In the genomic region with DNA sequence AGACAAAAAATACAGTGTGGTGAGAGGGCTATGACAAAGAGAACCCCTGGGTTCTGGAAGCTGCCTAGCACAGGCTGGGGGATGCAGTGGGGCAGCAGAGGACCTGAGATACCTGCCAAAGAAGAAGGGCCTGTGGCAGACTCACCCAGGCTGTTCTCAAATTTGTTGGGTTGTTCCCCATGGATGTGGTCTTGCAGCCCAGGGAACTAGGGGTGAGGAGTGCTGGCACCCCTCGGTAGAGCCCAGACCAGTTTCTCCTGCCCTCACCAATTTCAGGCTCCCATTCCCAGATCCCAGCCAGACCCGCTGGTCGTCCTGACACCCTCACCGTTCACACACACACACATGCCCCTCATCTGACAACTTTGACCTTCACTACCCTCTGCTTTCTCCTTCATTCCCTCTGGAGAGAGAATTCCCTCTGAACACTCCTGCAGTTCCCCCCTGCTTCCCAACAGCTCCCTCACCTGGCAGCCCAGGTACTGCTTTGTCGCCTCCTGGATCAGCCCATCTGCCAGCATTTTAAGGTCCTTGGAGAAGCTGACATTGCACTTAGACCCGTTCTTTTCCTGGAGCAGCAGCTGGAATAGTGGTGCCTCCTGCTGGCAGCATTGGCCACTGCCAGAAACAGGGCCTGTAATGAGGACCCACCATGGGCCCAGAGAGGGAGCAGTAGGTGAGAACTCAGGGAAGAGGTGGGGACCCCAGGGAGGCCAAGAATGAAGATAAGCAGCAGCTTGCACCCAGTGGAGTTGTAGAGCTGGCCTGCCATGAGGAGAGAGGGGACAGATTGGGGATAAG, we compare ENCODE assay signal across 1 cellular context.
TF ChIP-seq lines count a peak whose summit lies in the region.

No MANE protein-coding gene starts in this region.

TF ChIP-seq in HepG2, 621 proteins besides CTCF, POLR2A, EP300 and RAD21 (continued from another document and continues in another):
- TF ChIP-seq NCOA2 (CRISPR knock-in tag; IDR thresholded peaks at IDR 0.05) = 0 out of 2 replicates have a peak, but pooled peaks have one; percentile 12
- no peak for TF ChIP-seq ZNF383 (CRISPR knock-in tag; IDR thresholded peaks at IDR 0.05; ENCODE audit: borderline replicate concordance)
- TF ChIP-seq ZNF629 (CRISPR knock-in tag; conservative IDR thresholded peaks at IDR 0.05) = peak; percentile 61
- TF ChIP-seq, protein P1, sequence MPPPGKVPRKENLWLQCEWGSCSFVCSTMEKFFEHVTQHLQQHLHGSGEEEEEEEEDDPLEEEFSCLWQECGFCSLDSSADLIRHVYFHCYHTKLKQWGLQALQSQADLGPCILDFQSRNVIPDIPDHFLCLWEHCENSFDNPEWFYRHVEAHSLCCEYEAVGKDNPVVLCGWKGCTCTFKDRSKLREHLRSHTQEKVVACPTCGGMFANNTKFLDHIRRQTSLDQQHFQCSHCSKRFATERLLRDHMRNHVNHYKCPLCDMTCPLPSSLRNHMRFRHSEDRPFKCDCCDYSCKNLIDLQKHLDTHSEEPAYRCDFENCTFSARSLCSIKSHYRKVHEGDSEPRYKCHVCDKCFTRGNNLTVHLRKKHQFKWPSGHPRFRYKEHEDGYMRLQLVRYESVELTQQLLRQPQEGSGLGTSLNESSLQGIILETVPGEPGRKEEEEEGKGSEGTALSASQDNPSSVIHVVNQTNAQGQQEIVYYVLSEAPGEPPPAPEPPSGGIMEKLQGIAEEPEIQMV (CRISPR knock-in tag; IDR thresholded peaks at IDR 0.05; ENCODE audit: low read depth) = peak; percentile 45; the same call in 1 of the 2 replicates
- TF ChIP-seq, protein P2, sequence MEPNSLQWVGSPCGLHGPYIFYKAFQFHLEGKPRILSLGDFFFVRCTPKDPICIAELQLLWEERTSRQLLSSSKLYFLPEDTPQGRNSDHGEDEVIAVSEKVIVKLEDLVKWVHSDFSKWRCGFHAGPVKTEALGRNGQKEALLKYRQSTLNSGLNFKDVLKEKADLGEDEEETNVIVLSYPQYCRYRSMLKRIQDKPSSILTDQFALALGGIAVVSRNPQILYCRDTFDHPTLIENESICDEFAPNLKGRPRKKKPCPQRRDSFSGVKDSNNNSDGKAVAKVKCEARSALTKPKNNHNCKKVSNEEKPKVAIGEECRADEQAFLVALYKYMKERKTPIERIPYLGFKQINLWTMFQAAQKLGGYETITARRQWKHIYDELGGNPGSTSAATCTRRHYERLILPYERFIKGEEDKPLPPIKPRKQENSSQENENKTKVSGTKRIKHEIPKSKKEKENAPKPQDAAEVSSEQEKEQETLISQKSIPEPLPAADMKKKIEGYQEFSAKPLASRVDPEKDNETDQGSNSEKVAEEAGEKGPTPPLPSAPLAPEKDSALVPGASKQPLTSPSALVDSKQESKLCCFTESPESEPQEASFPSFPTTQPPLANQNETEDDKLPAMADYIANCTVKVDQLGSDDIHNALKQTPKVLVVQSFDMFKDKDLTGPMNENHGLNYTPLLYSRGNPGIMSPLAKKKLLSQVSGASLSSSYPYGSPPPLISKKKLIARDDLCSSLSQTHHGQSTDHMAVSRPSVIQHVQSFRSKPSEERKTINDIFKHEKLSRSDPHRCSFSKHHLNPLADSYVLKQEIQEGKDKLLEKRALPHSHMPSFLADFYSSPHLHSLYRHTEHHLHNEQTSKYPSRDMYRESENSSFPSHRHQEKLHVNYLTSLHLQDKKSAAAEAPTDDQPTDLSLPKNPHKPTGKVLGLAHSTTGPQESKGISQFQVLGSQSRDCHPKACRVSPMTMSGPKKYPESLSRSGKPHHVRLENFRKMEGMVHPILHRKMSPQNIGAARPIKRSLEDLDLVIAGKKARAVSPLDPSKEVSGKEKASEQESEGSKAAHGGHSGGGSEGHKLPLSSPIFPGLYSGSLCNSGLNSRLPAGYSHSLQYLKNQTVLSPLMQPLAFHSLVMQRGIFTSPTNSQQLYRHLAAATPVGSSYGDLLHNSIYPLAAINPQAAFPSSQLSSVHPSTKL (CRISPR knock-in tag; IDR thresholded peaks at IDR 0.05) = peak; percentile 40; the same call in 1 of the 2 replicates
- no peak for TF ChIP-seq ZNF335 (CRISPR knock-in tag; IDR thresholded peaks at IDR 0.05)
- TF ChIP-seq ZFYVE20 (CRISPR knock-in tag; IDR thresholded peaks at IDR 0.05; ENCODE audit: borderline replicate concordance, low read depth) = no peak
- no peak for TF ChIP-seq PCBP1 (IDR thresholded peaks at IDR 0.05; ENCODE audit: borderline replicate concordance, low read depth, low read length)
- TF ChIP-seq FOXM1 (CRISPR knock-in tag; IDR thresholded peaks at IDR 0.05) = no peak
- peak; percentile 60; the same call in 1 of the 2 replicates for TF ChIP-seq ZFX (CRISPR knock-in tag; IDR thresholded peaks at IDR 0.05; ENCODE audit: low read depth)
- TF ChIP-seq TMF1 (CRISPR knock-in tag; IDR thresholded peaks at IDR 0.05; ENCODE audit: low read depth) = no peak
- no peak for TF ChIP-seq ZNF350 (CRISPR knock-in tag; IDR thresholded peaks at IDR 0.05; ENCODE audit: borderline replicate concordance, low read depth)
- no peak for TF ChIP-seq ZBTB3 (CRISPR knock-in tag; IDR thresholded peaks at IDR 0.05; ENCODE audit: borderline replicate concordance, low read depth)
- TF ChIP-seq, protein P3, sequence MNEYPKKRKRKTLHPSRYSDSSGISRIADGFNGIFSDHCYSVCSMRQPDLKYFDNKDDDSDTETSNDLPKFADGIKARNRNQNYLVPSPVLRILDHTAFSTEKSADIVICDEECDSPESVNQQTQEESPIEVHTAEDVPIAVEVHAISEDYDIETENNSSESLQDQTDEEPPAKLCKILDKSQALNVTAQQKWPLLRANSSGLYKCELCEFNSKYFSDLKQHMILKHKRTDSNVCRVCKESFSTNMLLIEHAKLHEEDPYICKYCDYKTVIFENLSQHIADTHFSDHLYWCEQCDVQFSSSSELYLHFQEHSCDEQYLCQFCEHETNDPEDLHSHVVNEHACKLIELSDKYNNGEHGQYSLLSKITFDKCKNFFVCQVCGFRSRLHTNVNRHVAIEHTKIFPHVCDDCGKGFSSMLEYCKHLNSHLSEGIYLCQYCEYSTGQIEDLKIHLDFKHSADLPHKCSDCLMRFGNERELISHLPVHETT (CRISPR knock-in tag; conservative IDR thresholded peaks at IDR 0.05) = no peak
- TF ChIP-seq, protein P4, sequence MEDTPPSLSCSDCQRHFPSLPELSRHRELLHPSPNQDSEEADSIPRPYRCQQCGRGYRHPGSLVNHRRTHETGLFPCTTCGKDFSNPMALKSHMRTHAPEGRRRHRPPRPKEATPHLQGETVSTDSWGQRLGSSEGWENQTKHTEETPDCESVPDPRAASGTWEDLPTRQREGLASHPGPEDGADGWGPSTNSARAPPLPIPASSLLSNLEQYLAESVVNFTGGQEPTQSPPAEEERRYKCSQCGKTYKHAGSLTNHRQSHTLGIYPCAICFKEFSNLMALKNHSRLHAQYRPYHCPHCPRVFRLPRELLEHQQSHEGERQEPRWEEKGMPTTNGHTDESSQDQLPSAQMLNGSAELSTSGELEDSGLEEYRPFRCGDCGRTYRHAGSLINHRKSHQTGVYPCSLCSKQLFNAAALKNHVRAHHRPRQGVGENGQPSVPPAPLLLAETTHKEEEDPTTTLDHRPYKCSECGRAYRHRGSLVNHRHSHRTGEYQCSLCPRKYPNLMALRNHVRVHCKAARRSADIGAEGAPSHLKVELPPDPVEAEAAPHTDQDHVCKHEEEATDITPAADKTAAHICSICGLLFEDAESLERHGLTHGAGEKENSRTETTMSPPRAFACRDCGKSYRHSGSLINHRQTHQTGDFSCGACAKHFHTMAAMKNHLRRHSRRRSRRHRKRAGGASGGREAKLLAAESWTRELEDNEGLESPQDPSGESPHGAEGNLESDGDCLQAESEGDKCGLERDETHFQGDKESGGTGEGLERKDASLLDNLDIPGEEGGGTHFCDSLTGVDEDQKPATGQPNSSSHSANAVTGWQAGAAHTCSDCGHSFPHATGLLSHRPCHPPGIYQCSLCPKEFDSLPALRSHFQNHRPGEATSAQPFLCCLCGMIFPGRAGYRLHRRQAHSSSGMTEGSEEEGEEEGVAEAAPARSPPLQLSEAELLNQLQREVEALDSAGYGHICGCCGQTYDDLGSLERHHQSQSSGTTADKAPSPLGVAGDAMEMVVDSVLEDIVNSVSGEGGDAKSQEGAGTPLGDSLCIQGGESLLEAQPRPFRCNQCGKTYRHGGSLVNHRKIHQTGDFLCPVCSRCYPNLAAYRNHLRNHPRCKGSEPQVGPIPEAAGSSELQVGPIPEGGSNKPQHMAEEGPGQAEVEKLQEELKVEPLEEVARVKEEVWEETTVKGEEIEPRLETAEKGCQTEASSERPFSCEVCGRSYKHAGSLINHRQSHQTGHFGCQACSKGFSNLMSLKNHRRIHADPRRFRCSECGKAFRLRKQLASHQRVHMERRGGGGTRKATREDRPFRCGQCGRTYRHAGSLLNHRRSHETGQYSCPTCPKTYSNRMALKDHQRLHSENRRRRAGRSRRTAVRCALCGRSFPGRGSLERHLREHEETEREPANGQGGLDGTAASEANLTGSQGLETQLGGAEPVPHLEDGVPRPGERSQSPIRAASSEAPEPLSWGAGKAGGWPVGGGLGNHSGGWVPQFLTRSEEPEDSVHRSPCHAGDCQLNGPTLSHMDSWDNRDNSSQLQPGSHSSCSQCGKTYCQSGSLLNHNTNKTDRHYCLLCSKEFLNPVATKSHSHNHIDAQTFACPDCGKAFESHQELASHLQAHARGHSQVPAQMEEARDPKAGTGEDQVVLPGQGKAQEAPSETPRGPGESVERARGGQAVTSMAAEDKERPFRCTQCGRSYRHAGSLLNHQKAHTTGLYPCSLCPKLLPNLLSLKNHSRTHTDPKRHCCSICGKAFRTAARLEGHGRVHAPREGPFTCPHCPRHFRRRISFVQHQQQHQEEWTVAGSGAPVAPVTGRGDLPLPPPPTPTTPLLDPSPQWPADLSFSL (CRISPR knock-in tag; IDR thresholded peaks at IDR 0.05) = no peak
- no peak for TF ChIP-seq ZNF83 (CRISPR knock-in tag; IDR thresholded peaks at IDR 0.05; ENCODE audit: borderline replicate concordance)
- TF ChIP-seq NONO (IDR thresholded peaks at IDR 0.05) = no peak
- TF ChIP-seq NONO (CRISPR knock-in tag; conservative IDR thresholded peaks at IDR 0.05) = peak; percentile 73
- TF ChIP-seq ZNF205 (CRISPR knock-in tag; IDR thresholded peaks at IDR 0.05) = no peak
- TF ChIP-seq FOXA3 (CRISPR knock-in tag; IDR thresholded peaks at IDR 0.05) = no peak
- no peak for TF ChIP-seq TGIF2 (CRISPR knock-in tag; IDR thresholded peaks at IDR 0.05)
- no peak for TF ChIP-seq HNRNPLL (IDR thresholded peaks at IDR 0.05; ENCODE audit: low read depth, low read length, poor library complexity, severe bottlenecking)
- TF ChIP-seq ZNF644 (CRISPR knock-in tag; IDR thresholded peaks at IDR 0.05; ENCODE audit: low read depth) = 0 out of 2 replicates have a peak, but pooled peaks have one; percentile 30
- TF ChIP-seq, protein P5, sequence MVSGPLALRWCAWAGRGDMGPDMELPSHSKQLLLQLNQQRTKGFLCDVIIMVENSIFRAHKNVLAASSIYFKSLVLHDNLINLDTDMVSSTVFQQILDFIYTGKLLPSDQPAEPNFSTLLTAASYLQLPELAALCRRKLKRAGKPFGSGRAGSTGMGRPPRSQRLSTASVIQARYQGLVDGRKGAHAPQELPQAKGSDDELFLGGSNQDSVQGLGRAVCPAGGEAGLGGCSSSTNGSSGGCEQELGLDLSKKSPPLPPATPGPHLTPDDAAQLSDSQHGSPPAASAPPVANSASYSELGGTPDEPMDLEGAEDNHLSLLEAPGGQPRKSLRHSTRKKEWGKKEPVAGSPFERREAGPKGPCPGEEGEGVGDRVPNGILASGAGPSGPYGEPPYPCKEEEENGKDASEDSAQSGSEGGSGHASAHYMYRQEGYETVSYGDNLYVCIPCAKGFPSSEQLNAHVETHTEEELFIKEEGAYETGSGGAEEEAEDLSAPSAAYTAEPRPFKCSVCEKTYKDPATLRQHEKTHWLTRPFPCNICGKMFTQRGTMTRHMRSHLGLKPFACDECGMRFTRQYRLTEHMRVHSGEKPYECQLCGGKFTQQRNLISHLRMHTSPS (CRISPR knock-in tag; IDR thresholded peaks at IDR 0.05; ENCODE audit: low read depth) = no peak
- TF ChIP-seq, protein P6, sequence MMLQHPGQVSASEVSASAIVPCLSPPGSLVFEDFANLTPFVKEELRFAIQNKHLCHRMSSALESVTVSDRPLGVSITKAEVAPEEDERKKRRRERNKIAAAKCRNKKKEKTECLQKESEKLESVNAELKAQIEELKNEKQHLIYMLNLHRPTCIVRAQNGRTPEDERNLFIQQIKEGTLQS (CRISPR knock-in tag; IDR thresholded peaks at IDR 0.05) = no peak
- peak; percentile 49; the same call in 1 of the 2 replicates for TF ChIP-seq RCOR2 (CRISPR knock-in tag; IDR thresholded peaks at IDR 0.05)
- TF ChIP-seq, protein P7, sequence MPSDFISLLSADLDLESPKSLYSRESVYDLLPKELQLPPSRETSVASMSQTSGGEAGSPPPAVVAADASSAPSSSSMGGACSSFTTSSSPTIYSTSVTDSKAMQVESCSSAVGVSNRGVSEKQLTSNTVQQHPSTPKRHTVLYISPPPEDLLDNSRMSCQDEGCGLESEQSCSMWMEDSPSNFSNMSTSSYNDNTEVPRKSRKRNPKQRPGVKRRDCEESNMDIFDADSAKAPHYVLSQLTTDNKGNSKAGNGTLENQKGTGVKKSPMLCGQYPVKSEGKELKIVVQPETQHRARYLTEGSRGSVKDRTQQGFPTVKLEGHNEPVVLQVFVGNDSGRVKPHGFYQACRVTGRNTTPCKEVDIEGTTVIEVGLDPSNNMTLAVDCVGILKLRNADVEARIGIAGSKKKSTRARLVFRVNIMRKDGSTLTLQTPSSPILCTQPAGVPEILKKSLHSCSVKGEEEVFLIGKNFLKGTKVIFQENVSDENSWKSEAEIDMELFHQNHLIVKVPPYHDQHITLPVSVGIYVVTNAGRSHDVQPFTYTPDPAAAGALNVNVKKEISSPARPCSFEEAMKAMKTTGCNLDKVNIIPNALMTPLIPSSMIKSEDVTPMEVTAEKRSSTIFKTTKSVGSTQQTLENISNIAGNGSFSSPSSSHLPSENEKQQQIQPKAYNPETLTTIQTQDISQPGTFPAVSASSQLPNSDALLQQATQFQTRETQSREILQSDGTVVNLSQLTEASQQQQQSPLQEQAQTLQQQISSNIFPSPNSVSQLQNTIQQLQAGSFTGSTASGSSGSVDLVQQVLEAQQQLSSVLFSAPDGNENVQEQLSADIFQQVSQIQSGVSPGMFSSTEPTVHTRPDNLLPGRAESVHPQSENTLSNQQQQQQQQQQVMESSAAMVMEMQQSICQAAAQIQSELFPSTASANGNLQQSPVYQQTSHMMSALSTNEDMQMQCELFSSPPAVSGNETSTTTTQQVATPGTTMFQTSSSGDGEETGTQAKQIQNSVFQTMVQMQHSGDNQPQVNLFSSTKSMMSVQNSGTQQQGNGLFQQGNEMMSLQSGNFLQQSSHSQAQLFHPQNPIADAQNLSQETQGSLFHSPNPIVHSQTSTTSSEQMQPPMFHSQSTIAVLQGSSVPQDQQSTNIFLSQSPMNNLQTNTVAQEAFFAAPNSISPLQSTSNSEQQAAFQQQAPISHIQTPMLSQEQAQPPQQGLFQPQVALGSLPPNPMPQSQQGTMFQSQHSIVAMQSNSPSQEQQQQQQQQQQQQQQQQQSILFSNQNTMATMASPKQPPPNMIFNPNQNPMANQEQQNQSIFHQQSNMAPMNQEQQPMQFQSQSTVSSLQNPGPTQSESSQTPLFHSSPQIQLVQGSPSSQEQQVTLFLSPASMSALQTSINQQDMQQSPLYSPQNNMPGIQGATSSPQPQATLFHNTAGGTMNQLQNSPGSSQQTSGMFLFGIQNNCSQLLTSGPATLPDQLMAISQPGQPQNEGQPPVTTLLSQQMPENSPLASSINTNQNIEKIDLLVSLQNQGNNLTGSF (CRISPR knock-in tag; IDR thresholded peaks at IDR 0.05) = no peak
- TF ChIP-seq ZBTB8A (CRISPR knock-in tag; IDR thresholded peaks at IDR 0.05; ENCODE audit: borderline replicate concordance, low read depth) = no peak
- TF ChIP-seq ZNF615 (CRISPR knock-in tag; IDR thresholded peaks at IDR 0.05; ENCODE audit: borderline replicate concordance) = no peak
- TF ChIP-seq, protein P8, sequence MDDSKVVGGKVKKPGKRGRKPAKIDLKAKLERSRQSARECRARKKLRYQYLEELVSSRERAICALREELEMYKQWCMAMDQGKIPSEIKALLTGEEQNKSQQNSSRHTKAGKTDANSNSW (CRISPR knock-in tag; IDR thresholded peaks at IDR 0.05; ENCODE audit: borderline replicate concordance) = no peak
- no peak for TF ChIP-seq KLF11 (CRISPR knock-in tag; IDR thresholded peaks at IDR 0.05)
- TF ChIP-seq TCF12 (IDR thresholded peaks at IDR 0.05) = no peak
- TF ChIP-seq TCF12 (CRISPR knock-in tag; IDR thresholded peaks at IDR 0.05) = no peak
